34 cellular contexts compared by ENCODE assay signal in the genomic region with DNA sequence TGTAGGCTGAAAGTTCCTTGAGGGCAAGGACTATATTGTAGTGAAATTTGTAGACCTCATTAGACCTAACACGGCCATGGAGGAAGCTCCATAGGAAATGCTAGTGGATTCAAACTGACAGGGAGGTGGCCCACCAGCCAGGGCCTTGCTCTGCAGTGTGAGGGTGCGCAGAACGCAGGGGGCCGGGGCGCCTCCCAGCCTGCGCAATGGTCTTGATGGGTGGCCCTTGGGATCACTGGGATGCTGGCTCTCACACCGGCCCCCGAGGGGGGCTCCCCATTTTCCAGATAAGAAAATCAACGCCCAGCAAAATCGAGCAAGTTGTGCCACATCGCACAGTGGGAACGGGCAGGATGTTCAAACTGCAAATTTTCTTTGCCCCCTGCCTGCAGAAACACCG.
"Had no signal": no experiment of that assay in that cellular context is flagged by ENCODE, and none has a peak within 500 bp of the region (broad histone marks: within the 10 kb centered on the region; RNA-seq: fewer than 3 reads in every experiment).

No MANE protein-coding gene starts in this region.

- DNase-seq: Karpas-422, Kasumi-1, MG63, MM.1S, MV-4-11, NCI-H1048, NCI-H1092, NCI-H1092 treated with DMSO at 0.1 percent for 48 hours, NCI-H1105, NCI-H1105 treated with DMSO at 0.1 percent for 48 hours, NCI-H1417, NCI-H1417 treated with DMSO at 0.1 percent for 48 hours, NCI-H1436, NCI-H1436 treated with DMSO at 0.1 percent for 48 hours, NCI-H146, NCI-H1694, NCI-H1694 treated with DMSO at 0.1 percent for 48 hours, NCI-H187, NCI-H187 treated with DMSO at 0.1 percent for 48 hours, NCI-H1930, NCI-H2029, NCI-H2029 treated with DMSO at 0.1 percent for 48 hours, NCI-H2081, NCI-H2081 treated with DMSO at 0.1 percent for 48 hours, NCI-H2107, NCI-H2171, NCI-H2171 treated with DMSO at 0.1 percent for 48 hours, NCI-H2227 treated with DMSO at 0.1 percent for 48 hours, NCI-H226, NCI-H345, NCI-H446, NCI-H446 treated with DMSO at 0.1 percent for 48 hours, NCI-H510A had no signal

- H3K4me2 ChIP-seq: KMS-11 had no signal

- H3K4me3 ChIP-seq: MG63 had no signal

- H3K36me3 ChIP-seq: MG63 had no signal

- H3K9ac ChIP-seq: KMS-11 had no signal

- H3K27ac ChIP-seq: KMS-11 had no signal

- H3K9me3 ChIP-seq: MG63 had no signal
